ENCODE assay signal across 1 cellular context in genomic region chr7:118186491-118186890, GRCh38.
TF ChIP-seq lines count a peak whose summit lies in the region.

No MANE protein-coding gene starts in this region.

TF ChIP-seq in HepG2, 621 proteins besides CTCF, POLR2A, EP300 and RAD21 (continued from another document):
- no peak for TF ChIP-seq ZNF225 (CRISPR knock-in tag; IDR thresholded peaks at IDR 0.05)
- TF ChIP-seq THRA (CRISPR knock-in tag; IDR thresholded peaks at IDR 0.05; ENCODE audit: borderline replicate concordance) = no peak
- TF ChIP-seq E2F2 (CRISPR knock-in tag; IDR thresholded peaks at IDR 0.05; ENCODE audit: borderline replicate concordance) = no peak
- no peak for TF ChIP-seq HOMEZ (CRISPR knock-in tag; IDR thresholded peaks at IDR 0.05; ENCODE audit: low read depth)
- TF ChIP-seq BHLHE40 (IDR thresholded peaks at IDR 0.05; ENCODE audit: low read length) = no peak
